ENCODE assay signal across 22 cellular contexts in the genomic region with DNA sequence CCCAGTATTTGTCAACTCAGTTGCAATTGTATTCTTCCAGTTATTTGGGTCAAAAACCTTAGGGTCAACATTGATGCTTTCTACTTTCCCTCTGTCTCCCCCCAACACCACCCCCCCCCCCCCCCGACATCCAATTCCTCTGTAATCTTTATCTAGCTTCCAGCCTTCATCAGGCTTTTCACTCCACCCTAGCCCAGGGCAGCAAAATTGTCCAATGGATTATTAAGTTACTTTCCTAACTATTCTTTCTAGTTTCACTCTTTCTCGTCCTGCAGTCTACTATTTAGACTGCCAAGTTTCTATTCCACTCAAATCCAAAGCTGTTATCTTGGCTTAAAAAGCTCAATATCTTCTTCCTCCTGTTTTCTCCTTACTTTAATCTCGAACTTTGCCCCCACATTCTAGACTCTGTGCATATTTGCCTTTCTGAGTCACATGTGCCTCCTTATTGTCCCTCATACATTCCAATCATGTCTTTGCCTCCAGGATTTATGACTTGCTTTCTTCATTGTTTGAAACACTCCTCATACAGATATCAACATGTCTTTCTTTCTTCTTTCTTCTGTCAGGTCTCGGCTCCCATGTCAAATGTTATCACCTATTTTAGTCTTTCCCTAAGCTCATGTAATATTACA.
DNase-seq lines count a peak whose midpoint lies in the region; ATAC-seq and TF ChIP-seq lines count a peak whose summit lies in the region.
"Had no signal": no experiment of that assay in that cellular context is flagged by ENCODE, and none has a peak within 500 bp of the region (broad histone marks: within the 10 kb centered on the region; RNA-seq: fewer than 3 reads in every experiment).

No MANE protein-coding gene starts in this region.

- H3K4me2 ChIP-seq in PC-9: peak overlapping the region; percentile 45
- H3K4me2 ChIP-seq in osteoblast (ENCODE audit: insufficient read depth, low read length): peak overlapping the region; percentile 49

- H3F3A ChIP-seq in PC-9 (ENCODE audit: insufficient read depth, low read depth): peaks cover 17% of the 10 kb centered on the region; the same call in 1 of the 2 replicates

- ATAC-seq in activated naive CD8-positive, alpha-beta T cell treated with anti-CD3 and anti-CD28 coated beads, Interleukin-2, amount 50 U/mL, for 24 hours: no peak
- ATAC-seq: left cardiac atrium; naive thymus-derived CD4-positive, alpha-beta T cell had no signal

- H3K27me3 Mint-ChIP-seq in activated CD4-positive, alpha-beta memory T cell treated with anti-CD3 and anti-CD28 coated beads, Interleukin-2, amount 10 ng/mL, durations not matched to agents 7 days and 5 days: no peaks in the 10 kb centered on the region
- no peaks in the 10 kb centered on the region for H3K27me3 Mint-ChIP-seq in activated naive CD8-positive, alpha-beta T cell treated with anti-CD3 and anti-CD28 coated beads, Interleukin-2, amount 50 U/mL, for 24 hours
- H3K27me3 Mint-ChIP-seq: activated CD4-positive, alpha-beta T cell treated with anti-CD3 and anti-CD28 coated beads, Interleukin-2, amount 10 ng/mL, durations not matched to agents 24 days and 14 days; CD4-positive, alpha-beta T cell; naive thymus-derived CD4-positive, alpha-beta T cell had no signal

- no peaks in the 10 kb centered on the region for H3K36me3 Mint-ChIP-seq in activated CD4-positive, alpha-beta memory T cell treated with anti-CD3 and anti-CD28 coated beads, Interleukin-2, amount 10 ng/mL, durations not matched to agents 7 days and 5 days (ENCODE audit: low read depth)
- no peaks in the 10 kb centered on the region for H3K36me3 Mint-ChIP-seq in activated naive CD8-positive, alpha-beta T cell treated with anti-CD3 and anti-CD28 coated beads, Interleukin-2, amount 50 U/mL, for 24 hours (ENCODE audit: low read depth)
- H3K36me3 Mint-ChIP-seq: naive thymus-derived CD4-positive, alpha-beta T cell had no signal

- H3K4me3 ChIP-seq in PC-9: peak overlapping the region; percentile 7; the same call in 1 of the 2 replicates
- no peak overlapping the region for H3K4me3 ChIP-seq in osteoblast (ENCODE audit: insufficient read depth, low read length)
- H3K4me3 ChIP-seq: ascending aorta, sigmoid colon had no signal

- H4K20me1 ChIP-seq in PC-9 (ENCODE audit: insufficient read depth) (no peaks in the 10 kb centered on the region), osteoblast (ENCODE audit: insufficient read depth, low read length) (no peaks in the 10 kb centered on the region)

- TF ChIP-seq CTCF in PC-9 (conservative IDR thresholded peaks at IDR 0.05) (no peak), osteoblast (IDR thresholded peaks at IDR 0.05; ENCODE audit: extremely low read depth, low read depth, low read length) (no peak)

- H3K36me3 ChIP-seq in PC-9 (ENCODE audit: low read depth) (0 out of 2 replicates have a peak, but pooled peaks cover 4% of the 10 kb centered on the region), osteoblast (ENCODE audit: insufficient read depth, low read length) (no peaks in the 10 kb centered on the region)
- H3K36me3 ChIP-seq: ascending aorta, sigmoid colon had no signal

- no peaks in the 10 kb centered on the region for H3K9me2 ChIP-seq in PC-9 (ENCODE audit: insufficient read depth)

- DNase-seq in EL (peak; percentile 67), PC-9 (peak; percentile 20 to 87), epithelial cell of prostate (ENCODE audit: low read depth, low spot score) (no peak), osteoblast (ENCODE audit: insufficient read length, low spot score, missing footprints) (no peak), CD1c-positive myeloid dendritic cell (ENCODE audit: extremely low spot score) (no peak), cerebellar nuclear complex (lab: John Stamatoyannopoulos, UW) (no peak)
- DNase-seq in activated CD4-positive, alpha-beta memory T cell treated with anti-CD3 and anti-CD28 coated beads, Interleukin-2, amount 10 ng/mL, durations not matched to agents 7 days and 5 days: no peak
- no peak for DNase-seq in activated naive CD8-positive, alpha-beta T cell treated with anti-CD3 and anti-CD28 coated beads, Interleukin-2, amount 50 U/mL, for 24 hours
- DNase-seq: activated CD4-positive, alpha-beta T cell treated with anti-CD3 and anti-CD28 coated beads, Interleukin-2, amount 10 ng/mL, durations not matched to agents 24 days and 14 days; CD4-positive, alpha-beta T cell; effector CD4-positive, alpha-beta T cell; glutamatergic neuron; Kasumi-1; left cardiac atrium; naive thymus-derived CD4-positive, alpha-beta T cell; NCI-H187 treated with DMSO at 0.1 percent for 48 hours; NCI-H524; sigmoid colon; stimulated activated naive CD4-positive, alpha-beta T cell treated with Interleukin-2 at 50 U/mL for 16 hours; T-helper 2 cell had no signal

- H3K9me3 ChIP-seq in PC-9 (ENCODE audit: insufficient read depth, low read depth) (peaks cover 22% of the 10 kb centered on the region), osteoblast (ENCODE audit: low read depth, low read length) (no peaks in the 10 kb centered on the region)
- H3K9me3 ChIP-seq: ascending aorta, sigmoid colon had no signal

- H3K4me1 ChIP-seq in PC-9 (replicated peaks; ENCODE audit: insufficient read depth): peaks cover 28% of the 10 kb centered on the region
- H3K4me1 ChIP-seq in osteoblast (ENCODE audit: insufficient read depth, low read length): peaks cover 2% of the 10 kb centered on the region
- H3K4me1 ChIP-seq: ascending aorta had no signal

- no peak overlapping the region for H3K4me3 Mint-ChIP-seq in activated CD4-positive, alpha-beta memory T cell treated with anti-CD3 and anti-CD28 coated beads, Interleukin-2, amount 10 ng/mL, durations not matched to agents 7 days and 5 days
- H3K4me3 Mint-ChIP-seq in activated naive CD8-positive, alpha-beta T cell treated with anti-CD3 and anti-CD28 coated beads, Interleukin-2, amount 50 U/mL, for 24 hours: no peak overlapping the region
- H3K4me3 Mint-ChIP-seq: activated CD4-positive, alpha-beta T cell treated with anti-CD3 and anti-CD28 coated beads, Interleukin-2, amount 10 ng/mL, durations not matched to agents 24 days and 14 days; activated T-helper 1 cell treated with anti-CD3 and anti-CD28 coated beads, Interleukin-12 subunit alpha, Interleukin-12 subunit beta, Interleukin-2, Interleukin-4 antibody, amounts not matched to agents 30 ng/mL and 10 ng/mL and 1 ng/mL, durations not matched to agents 14 hours and 24 hours and 36 hours; CD4-positive, alpha-beta T cell; naive thymus-derived CD4-positive, alpha-beta T cell had no signal

- CTCF ChIA-PET in PC-9 (lab: Charles Lee): no interaction called here
- CTCF ChIA-PET in activated CD4-positive, alpha-beta memory T cell treated with anti-CD3 and anti-CD28 coated beads, Interleukin-2, amount 10 ng/mL, durations not matched to agents 7 days and 5 days (lab: Charles Lee): no interaction called here

- POLR2A ChIA-PET in PC-9 (lab: Charles Lee; ENCODE audit: unreplicated experiment): interaction anchor here (0.5 to 0.6 kb wide), 2 partner anchors 52 to 498 kb away, joined by 5 read pairs; no protein-coding TSS in a partner anchor
- POLR2A ChIA-PET in activated CD4-positive, alpha-beta memory T cell treated with anti-CD3 and anti-CD28 coated beads, Interleukin-2, amount 10 ng/mL, durations not matched to agents 7 days and 5 days (lab: Charles Lee): no interaction called here

- no TSS peak for BruUV-seq in PC-9 (replicated peaks; lab: Mats Ljungman, UMichigan)

- no peaks in the 10 kb centered on the region for H3K9me3 Mint-ChIP-seq in activated CD4-positive, alpha-beta memory T cell treated with anti-CD3 and anti-CD28 coated beads, Interleukin-2, amount 10 ng/mL, durations not matched to agents 7 days and 5 days
- H3K9me3 Mint-ChIP-seq in activated naive CD8-positive, alpha-beta T cell treated with anti-CD3 and anti-CD28 coated beads, Interleukin-2, amount 50 U/mL, for 24 hours: no peaks in the 10 kb centered on the region
- H3K9me3 Mint-ChIP-seq: activated CD4-positive, alpha-beta T cell treated with anti-CD3 and anti-CD28 coated beads, Interleukin-2, amount 10 ng/mL, durations not matched to agents 24 days and 14 days; activated T-helper 1 cell treated with anti-CD3 and anti-CD28 coated beads, Interleukin-12 subunit alpha, Interleukin-12 subunit beta, Interleukin-2, Interleukin-4 antibody, amounts not matched to agents 30 ng/mL and 10 ng/mL and 1 ng/mL, durations not matched to agents 14 hours and 24 hours and 36 hours; CD4-positive, alpha-beta T cell had no signal

- H3K27me3 ChIP-seq in PC-9 (ENCODE audit: insufficient read depth, low read depth) (no peaks in the 10 kb centered on the region), osteoblast (ENCODE audit: insufficient read depth, low read length) (no peaks in the 10 kb centered on the region)
- H3K27me3 ChIP-seq: ascending aorta, sigmoid colon had no signal

- no peaks in the 10 kb centered on the region for H3K79me2 ChIP-seq in PC-9 (ENCODE audit: low read depth)
- H3K79me2 ChIP-seq in osteoblast (ENCODE audit: insufficient read depth, low read length): no peaks in the 10 kb centered on the region

- peak overlapping the region; percentile 3; the same call in 1 of the 2 replicates for H2AFZ ChIP-seq in PC-9
- peak overlapping the region; percentile 19 for H2AFZ ChIP-seq in osteoblast (ENCODE audit: low read length)

- H3K27ac ChIP-seq in PC-9 (peak overlapping the region; percentile 48), epithelial cell of prostate (peak overlapping the region; percentile 62), osteoblast (ENCODE audit: low read depth, low read length) (no peak overlapping the region)
- H3K27ac ChIP-seq: ascending aorta had no signal

- intact Hi-C loops in PC-9 (cut with micrococcal nuclease; ENCODE audit: unreplicated experiment): loop anchor here (1.0 to 5.0 kb wide), 5 partner anchors 12 to 327 kb away; partner anchors contain the start of gene MACC1

- H3K27ac Mint-ChIP-seq in activated CD4-positive, alpha-beta memory T cell treated with anti-CD3 and anti-CD28 coated beads, Interleukin-2, amount 10 ng/mL, durations not matched to agents 7 days and 5 days: no peak overlapping the region
- no peak overlapping the region for H3K27ac Mint-ChIP-seq in activated naive CD8-positive, alpha-beta T cell treated with anti-CD3 and anti-CD28 coated beads, Interleukin-2, amount 50 U/mL, for 24 hours
- H3K27ac Mint-ChIP-seq: activated CD4-positive, alpha-beta T cell treated with anti-CD3 and anti-CD28 coated beads, Interleukin-2, amount 10 ng/mL, durations not matched to agents 24 days and 14 days; activated T-helper 1 cell treated with anti-CD3 and anti-CD28 coated beads, Interleukin-12 subunit alpha, Interleukin-12 subunit beta, Interleukin-2, Interleukin-4 antibody, amounts not matched to agents 30 ng/mL and 10 ng/mL and 1 ng/mL, durations not matched to agents 14 hours and 24 hours and 36 hours; CD4-positive, alpha-beta T cell; naive thymus-derived CD4-positive, alpha-beta T cell had no signal

- H3K4me1 Mint-ChIP-seq in activated CD4-positive, alpha-beta memory T cell treated with anti-CD3 and anti-CD28 coated beads, Interleukin-2, amount 10 ng/mL, durations not matched to agents 7 days and 5 days: no peaks in the 10 kb centered on the region
- no peaks in the 10 kb centered on the region for H3K4me1 Mint-ChIP-seq in activated naive CD8-positive, alpha-beta T cell treated with anti-CD3 and anti-CD28 coated beads, Interleukin-2, amount 50 U/mL, for 24 hours
- H3K4me1 Mint-ChIP-seq: activated CD4-positive, alpha-beta T cell treated with anti-CD3 and anti-CD28 coated beads, Interleukin-2, amount 10 ng/mL, durations not matched to agents 24 days and 14 days; naive thymus-derived CD4-positive, alpha-beta T cell had no signal

Comparison
In these comparisons a context has a peak if more than half of its experiments do, and no peak if none do; other contexts are left out.
1. DNase-seq: peak in EL (single experiment) and PC-9 (2 of 2); none in epithelial cell of prostate (single experiment), osteoblast (single experiment), activated CD4-positive, alpha-beta memory T cell treated with anti-CD3 and anti-CD28 coated beads, Interleukin-2, amount 10 ng/mL, durations not matched to agents 7 days and 5 days (single experiment), CD1c-positive myeloid dendritic cell (single experiment), cerebellar nuclear complex (0 of 2) and activated naive CD8-positive, alpha-beta T cell treated with anti-CD3 and anti-CD28 coated beads, Interleukin-2, amount 50 U/mL, for 24 hours (single experiment).